10 cellular contexts compared by ENCODE assay signal in the genomic region with DNA sequence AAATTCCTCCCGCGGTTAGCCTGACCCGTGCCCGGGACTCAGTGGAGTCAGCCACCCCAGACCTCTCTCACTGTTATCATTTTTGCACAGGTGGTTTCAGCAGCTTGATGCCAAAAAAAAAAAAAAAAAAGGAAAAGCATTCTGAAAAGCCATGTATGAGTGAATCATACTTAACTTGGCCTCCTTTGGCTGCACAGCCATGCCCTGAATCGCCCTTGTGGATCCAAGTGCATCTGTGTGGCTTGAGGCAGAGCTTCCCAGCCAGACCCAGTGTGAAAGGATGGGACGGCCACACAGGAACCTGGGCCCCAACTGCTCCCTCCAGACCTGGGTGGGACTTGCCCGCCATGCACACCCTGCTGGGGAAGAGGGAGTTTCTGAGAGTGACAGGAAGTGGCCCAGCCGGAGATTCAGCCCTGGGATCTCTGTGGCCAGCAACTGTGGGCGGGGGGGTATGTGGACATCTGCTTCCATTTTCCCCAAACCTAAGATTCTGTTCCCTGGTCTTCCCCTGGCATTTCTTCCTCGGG. TPM values are rescaled to one million over a fixed set of nuclear protein-coding genes. Genes with fewer than 3 reads are reported as not detected.
DNase-seq lines count a peak whose midpoint lies in the region; ATAC-seq, FAIRE-seq and TF ChIP-seq lines count a peak whose summit lies in the region.
"Had no signal": no experiment of that assay in that cellular context is flagged by ENCODE, and none has a peak within 500 bp of the region (broad histone marks: within the 10 kb centered on the region; RNA-seq: fewer than 3 reads in every experiment).

No MANE protein-coding gene starts in this region.

- H4K20me1 ChIP-seq in DOHH2 (ENCODE audit: control insufficient read depth, insufficient read depth, low read depth, low read length) (no peaks in the 10 kb centered on the region), Loucy (ENCODE audit: insufficient read depth, low read length, poor library complexity, severe bottlenecking) (no peaks in the 10 kb centered on the region)

- no peak for TF ChIP-seq CTCF in DOHH2 (IDR thresholded peaks at IDR 0.05; ENCODE audit: low read depth, low read length, poor library complexity, severe bottlenecking)
- TF ChIP-seq CTCF in Loucy (conservative IDR thresholded peaks at IDR 0.05; ENCODE audit: low read length), result no peak
- no peak for TF ChIP-seq CTCF in bronchial epithelial cell (IDR thresholded peaks at IDR 0.05; ENCODE audit: insufficient read depth, low read length, severe bottlenecking)

- ATAC-seq in GM19035 (IDR thresholded peaks at IDR 0.05; ENCODE audit: unreplicated experiment) (no peak), GM19395 (IDR thresholded peaks at IDR 0.05; ENCODE audit: unreplicated experiment) (no peak)

- H3K4me2 ChIP-seq in DOHH2 (ENCODE audit: low read length) (peak overlapping the region; percentile 64), Loucy (ENCODE audit: low read depth, low read length, poor library complexity, severe bottlenecking) (peak overlapping the region; percentile 48)

- H3K4me1 ChIP-seq in DOHH2 (ENCODE audit: control insufficient read depth, low read length), result peaks cover 40% of the 10 kb centered on the region
- peaks cover 21% of the 10 kb centered on the region for H3K4me1 ChIP-seq in Loucy (ENCODE audit: insufficient read depth, low read length, poor library complexity, severe bottlenecking)

- H3K36me3 ChIP-seq in DOHH2 (ENCODE audit: control insufficient read depth, low read length) (peaks cover 25% of the 10 kb centered on the region), Loucy (ENCODE audit: insufficient read depth, low read length) (peaks cover 7% of the 10 kb centered on the region; the same call in 1 of the 2 replicates), bronchial epithelial cell (ENCODE audit: control insufficient read depth, insufficient read depth, low read length) (peaks cover 3% of the 10 kb centered on the region)

- H3K9me2 ChIP-seq in DOHH2 (replicated peaks; ENCODE audit: control insufficient read depth, low read length) (no peaks in the 10 kb centered on the region), Loucy (replicated peaks; ENCODE audit: low read depth, low read length) (no peaks in the 10 kb centered on the region)

- H3K9ac ChIP-seq in Loucy (ENCODE audit: low read depth, low read length, poor library complexity, severe bottlenecking), result peak overlapping the region; percentile 44

- H3K9me3 ChIP-seq in DOHH2 (ENCODE audit: control insufficient read depth, insufficient read depth, low read length), result no peaks in the 10 kb centered on the region; the same call in 1 of the 2 replicates
- H3K9me3 ChIP-seq in Loucy (ENCODE audit: insufficient read depth, low read depth, low read length), result no peaks in the 10 kb centered on the region

- H3F3A ChIP-seq in DOHH2 (ENCODE audit: control insufficient read depth, insufficient read depth) (peaks cover 3% of the 10 kb centered on the region; the same call in 1 of the 2 replicates), Loucy (ENCODE audit: low read depth) (no peaks in the 10 kb centered on the region)

- 0 out of 2 replicates have a peak overlapping the region, but pooled peaks have one; percentile 38 for H3K27ac ChIP-seq in DOHH2 (ENCODE audit: low read depth, low read length)

- H3K79me2 ChIP-seq in DOHH2 (ENCODE audit: control insufficient read depth, low read length) (peaks cover 8% of the 10 kb centered on the region), Loucy (ENCODE audit: insufficient read depth, low read length) (no peaks in the 10 kb centered on the region)

- no peaks in the 10 kb centered on the region for H3K27me3 ChIP-seq in DOHH2 (ENCODE audit: control insufficient read depth, low read length)
- H3K27me3 ChIP-seq in Loucy (ENCODE audit: insufficient read depth, low read length, poor library complexity, severe bottlenecking), result no peaks in the 10 kb centered on the region
- H3K27me3 ChIP-seq in bronchial epithelial cell (ENCODE audit: control insufficient read depth, insufficient read depth, low read length), result no peaks in the 10 kb centered on the region

- H3K4me3 ChIP-seq in DOHH2 (ENCODE audit: low read length), result 0 out of 2 replicates have a peak overlapping the region, but pooled peaks have one; percentile 22
- peak overlapping the region; percentile 49 for H3K4me3 ChIP-seq in Loucy (ENCODE audit: low read length, poor library complexity, severe bottlenecking)
- no peak overlapping the region for H3K4me3 ChIP-seq in bronchial epithelial cell (ENCODE audit: low read depth, low read length)

- no peak overlapping the region for H2AFZ ChIP-seq in Loucy (ENCODE audit: low read length)

- no peak for FAIRE-seq in bronchial epithelial cell (lab: Jason Lieb, UNC)
- FAIRE-seq: GM18507 had no signal

- DNase-seq in bronchial epithelial cell (ENCODE audit: low read depth) (peak; percentile 14), myocyte (ENCODE audit: low read depth) (peak; percentile 79), putamen (ENCODE audit: low spot score) (no peak), NCI-H748 (lab: John Stamatoyannopoulos, UW; ENCODE audit: unreplicated experiment) (no peak)
- DNase-seq: occipital lobe had no signal

RNA-seq across cellular contexts. Expression of gene YBEY, which starts 8.6 kb away (rescaled TPM):
- total RNA-seq in bronchial epithelial cell (15.4 and 17.4 TPM in 2 replicates), myocyte (21.5 and 31.5 TPM in 2 replicates)
- polyA plus RNA-seq in myocyte (2012), result 27.2 TPM

RNA-seq across cellular contexts. Expression of gene MCM3AP, which starts 9.3 kb away (rescaled TPM):
- total RNA-seq in bronchial epithelial cell, result 70.8 and 80.5 TPM in 2 replicates
- 85.4 and 103 TPM in 2 replicates for total RNA-seq in myocyte
- polyA plus RNA-seq in myocyte (2012), result 66.2 TPM

RNA-seq across cellular contexts. Expression of gene C21orf58, which starts 29.0 kb away (rescaled TPM):
- 0.53 and 0.77 TPM in 2 replicates for total RNA-seq in bronchial epithelial cell
- total RNA-seq in myocyte, result 1.2 and 1.7 TPM in 2 replicates
- polyA plus RNA-seq in myocyte (2012), result 4.7 TPM

RNA-seq across cellular contexts. Expression of gene PCNT, which starts 29.2 kb away (rescaled TPM):
- total RNA-seq in bronchial epithelial cell (11.1 and 11.3 TPM in 2 replicates), myocyte (32.2 and 40.8 TPM in 2 replicates)
- polyA plus RNA-seq in myocyte (2012), result 19.6 TPM

Comparison
In these comparisons a context has a peak if more than half of its experiments do, and no peak if none do; other contexts are left out.
1. DNase-seq: peak in bronchial epithelial cell (single experiment) and myocyte (single experiment); none in putamen (single experiment) and NCI-H748 (single experiment).